ENCODE assay signal across 10 cellular contexts in genomic region chr11:72026029-72026428, GRCh38. TPM values are rescaled to one million over a fixed set of nuclear protein-coding genes. Genes with fewer than 3 reads are reported as not detected.
DNase-seq lines count a peak whose midpoint lies in the region; ATAC-seq and TF ChIP-seq lines count a peak whose summit lies in the region.
"Had no signal": no experiment of that assay in that cellular context is flagged by ENCODE, and none has a peak within 500 bp of the region (broad histone marks: within the 10 kb centered on the region; RNA-seq: fewer than 3 reads in every experiment).

No MANE protein-coding gene starts in this region.

- peaks cover 14% of the 10 kb centered on the region for H3K4me1 ChIP-seq in GM23248 (ENCODE audit: insufficient read depth)
- H3K4me1 ChIP-seq in hepatocyte (ENCODE audit: insufficient read depth) = peaks cover 12% of the 10 kb centered on the region
- H3K4me1 ChIP-seq in smooth muscle cell (ENCODE audit: low read depth) = peaks cover 7% of the 10 kb centered on the region

- H3K27ac ChIP-seq in GM23248 = peak overlapping the region; percentile 95
- peak overlapping the region; percentile 67 for H3K27ac ChIP-seq in hepatocyte
- peak overlapping the region; percentile 92 for H3K27ac ChIP-seq in smooth muscle cell (ENCODE audit: low read depth)

- in situ Hi-C loops in GM23248 (cut with MboI) = loop anchor here (10.0 kb wide), 2 partner anchors 149 to 399 kb away; no protein-coding TSS in a partner anchor

- peak overlapping the region; percentile 29 for H3K4me2 ChIP-seq in GM23248 (ENCODE audit: unreplicated experiment)
- H3K4me2 ChIP-seq in hepatocyte = no peak overlapping the region
- H3K4me2 ChIP-seq in smooth muscle cell = peak overlapping the region; percentile 36

- H2AFZ ChIP-seq in GM23248 (no peak overlapping the region), hepatocyte (no peak overlapping the region), smooth muscle cell (ENCODE audit: low read depth) (no peak overlapping the region)

- 0 to 14% methylated on average over 1 of the region's 1 CpG for WGBS in GM23248 (ENCODE audit: low coverage in 1 of 2, low lambda C conversion rate in 2 of 2, missing lambda C conversion rate in 2 of 2), 2 experiments
- 69% methylated on average over 1 of the region's 1 CpG for WGBS in hepatocyte (ENCODE audit: low lambda C conversion rate, missing lambda C conversion rate)
- WGBS in smooth muscle cell (ENCODE audit: low lambda C conversion rate) = 67% methylated on average over 1 of the region's 1 CpG

- ATAC-seq in WTC11 (no peak), HG02885 (IDR thresholded peaks at IDR 0.05; ENCODE audit: poor library complexity, unreplicated experiment) (no peak), HG02852 (IDR thresholded peaks at IDR 0.05; ENCODE audit: unreplicated experiment) (no peak)

- DNase-seq in GM23248 = peak; percentile 44
- DNase-seq in WTC11 (ENCODE audit: low spot score) = no peak
- no peak for DNase-seq in hepatocyte (ENCODE audit: low spot score)
- DNase-seq in smooth muscle cell (lab: John Stamatoyannopoulos, UW; ENCODE audit: unreplicated experiment) = no peak
- DNase-seq in DMS79 treated with DMSO at 0.1 percent for 48 hours (lab: John Stamatoyannopoulos, UW) = no peak
- DNase-seq: activated gamma-delta T cell treated with Interleukin-2 at 50 U/mL for 16 hours; stimulated activated naive B cell treated with anti-CD40 and anti-IgM and Interleukin-4, amounts not matched to agents 10 μg/mL and 1 μg/mL and 100 μg/mL, for 72 hours had no signal

- CTCF ChIA-PET in WTC11 (lab: Charles Lee) = interaction anchor here (0.7 to 3.7 kb wide), 23 partner anchors 10 to 1139 kb away, joined by 3 to 235 read pairs (median 11); partner anchors contain the start of genes INPPL1 and LRRC51

- H3K36me3 ChIP-seq in GM23248 (ENCODE audit: low read depth) (peaks cover 60% of the 10 kb centered on the region), hepatocyte (replicated peaks; ENCODE audit: insufficient read depth, low read depth) (peaks cover 7% of the 10 kb centered on the region), smooth muscle cell (ENCODE audit: low read depth) (peaks cover 24% of the 10 kb centered on the region)

- peaks cover 49% of the 10 kb centered on the region for H3F3A ChIP-seq in GM23248 (ENCODE audit: insufficient read depth)
- peaks cover 10% of the 10 kb centered on the region for H3F3A ChIP-seq in smooth muscle cell (ENCODE audit: low read depth)

- POLR2A ChIA-PET in WTC11 (lab: Charles Lee) = interaction anchor here (1.3 to 2.3 kb wide), 2 partner anchors 60 to 65 kb away, joined by 4 to 12 read pairs; no protein-coding TSS in a partner anchor

- H3K27me3 Mint-ChIP-seq in WTC11 (ENCODE audit: low read depth) = no peaks in the 10 kb centered on the region
- H3K27me3 Mint-ChIP-seq: stimulated activated naive B cell treated with anti-CD40 and anti-IgM and Interleukin-4, amounts not matched to agents 10 μg/mL and 1 μg/mL and 100 μg/mL, for 72 hours had no signal

- H3K79me2 ChIP-seq in GM23248 (ENCODE audit: insufficient read depth) (peaks cover 86% of the 10 kb centered on the region), hepatocyte (peaks cover 89% of the 10 kb centered on the region), smooth muscle cell (ENCODE audit: low read depth) (peaks cover 42% of the 10 kb centered on the region)

- peaks cover 35% of the 10 kb centered on the region for H3K36me3 Mint-ChIP-seq in WTC11

- H3K4me3 Mint-ChIP-seq in WTC11 = no peak overlapping the region
- H3K4me3 Mint-ChIP-seq: CD14-positive monocyte; stimulated activated naive B cell treated with anti-CD40 and anti-IgM and Interleukin-4, amounts not matched to agents 10 μg/mL and 1 μg/mL and 100 μg/mL, for 72 hours had no signal

- TF ChIP-seq CTCF in WTC11 (IDR thresholded peaks at IDR 0.05) (no peak), hepatocyte (IDR thresholded peaks at IDR 0.05; ENCODE audit: poor library complexity) (no peak), smooth muscle cell (IDR thresholded peaks at IDR 0.05; ENCODE audit: borderline replicate concordance, insufficient read depth, poor library complexity, severe bottlenecking) (no peak)

- peak overlapping the region; percentile 84 for H3K27ac Mint-ChIP-seq in WTC11

- no peaks in the 10 kb centered on the region for H3K9me3 Mint-ChIP-seq in WTC11
- H3K9me3 Mint-ChIP-seq: CD14-positive monocyte; stimulated activated naive B cell treated with anti-CD40 and anti-IgM and Interleukin-4, amounts not matched to agents 10 μg/mL and 1 μg/mL and 100 μg/mL, for 72 hours had no signal

- H3K27me3 ChIP-seq in GM23248 (replicated peaks; ENCODE audit: insufficient read depth) (no peaks in the 10 kb centered on the region), hepatocyte (no peaks in the 10 kb centered on the region), smooth muscle cell (ENCODE audit: low read depth) (no peaks in the 10 kb centered on the region)

- H3K4me1 Mint-ChIP-seq in WTC11 = peaks cover 3% of the 10 kb centered on the region; the same call in 1 of the 2 replicates

- peak overlapping the region; percentile 68 for H3K9ac ChIP-seq in GM23248
- H3K9ac ChIP-seq in smooth muscle cell (ENCODE audit: low read depth) = peak overlapping the region; percentile 27

- H3K4me3 ChIP-seq in GM23248 (no peak overlapping the region), hepatocyte (no peak overlapping the region), smooth muscle cell (no peak overlapping the region)

- H3K9me2 ChIP-seq in GM23248 (ENCODE audit: insufficient read depth) (no peaks in the 10 kb centered on the region), hepatocyte (replicated peaks; ENCODE audit: insufficient read depth) (no peaks in the 10 kb centered on the region)

- H3K9me3 ChIP-seq in GM23248 (ENCODE audit: low read depth) (no peaks in the 10 kb centered on the region), hepatocyte (ENCODE audit: low read depth) (no peaks in the 10 kb centered on the region), smooth muscle cell (replicated peaks; ENCODE audit: low read depth) (no peaks in the 10 kb centered on the region)

- H4K20me1 ChIP-seq in GM23248 (ENCODE audit: insufficient read depth) (no peaks in the 10 kb centered on the region), hepatocyte (ENCODE audit: insufficient read depth, poor library complexity, severe bottlenecking) (peaks cover 66% of the 10 kb centered on the region), smooth muscle cell (ENCODE audit: low read depth) (peaks cover 27% of the 10 kb centered on the region)

TF ChIP-seq in WTC11, 78 proteins besides CTCF, POLR2A, EP300 and RAD21 (continues in another document):
- TF ChIP-seq USF1 (CRISPR knock-in tag; IDR thresholded peaks at IDR 0.05) (no peak), HMGA2 (CRISPR knock-in tag; IDR thresholded peaks at IDR 0.05) (no peak), ETV6 (CRISPR knock-in tag; IDR thresholded peaks at IDR 0.05) (no peak), FOXP4 (CRISPR knock-in tag; IDR thresholded peaks at IDR 0.05) (no peak), MXD4 (CRISPR knock-in tag; IDR thresholded peaks at IDR 0.05; ENCODE audit: borderline replicate concordance) (no peak), SMAD3 (CRISPR knock-in tag; IDR thresholded peaks at IDR 0.05; ENCODE audit: borderline replicate concordance) (no peak), ESRRA (CRISPR knock-in tag; IDR thresholded peaks at IDR 0.05; ENCODE audit: borderline replicate concordance) (no peak), ZMAT4 (CRISPR knock-in tag; IDR thresholded peaks at IDR 0.05) (no peak)

RNA-seq across cellular contexts. Expression of gene IL18BP, which starts 27.3 kb away (rescaled TPM):
- 2.5 and 4.8 TPM in 2 replicates for total RNA-seq in GM23248 (2014; rRNA removed; shearing (Covaris generic))
- polyA plus RNA-seq in GM23248 (2016; fragmentation: Nextera tagmentation; extraction: Ambion mirVana) (0.14 and 0.44 TPM in 2 replicates), hepatocyte (2.2 and 2.6 TPM in 2 replicates), smooth muscle cell (0.55 and 4.6 TPM in 2 replicates)
- total RNA-seq in WTC11 (2021) (14.1 to 17.3 TPM (median 15.0 TPM) in 3 replicates), hepatocyte (2.4 and 2.8 TPM in 2 replicates), smooth muscle cell (4.5 and 10.5 TPM in 2 replicates)

RNA-seq across cellular contexts. Expression of gene NUMA1, which starts 54.3 kb away (rescaled TPM):
- 124 and 149 TPM in 2 replicates for total RNA-seq in GM23248 (2014; rRNA removed; shearing (Covaris generic))
- polyA plus RNA-seq in GM23248 (2016; fragmentation: Nextera tagmentation; extraction: Ambion mirVana) (48.7 and 51.5 TPM in 2 replicates), hepatocyte (103 and 116 TPM in 2 replicates), smooth muscle cell (72.4 and 92.1 TPM in 2 replicates)
- total RNA-seq in WTC11 (2021) (117 to 147 TPM (median 118 TPM) in 3 replicates), hepatocyte (129 and 140 TPM in 2 replicates), smooth muscle cell (79.4 and 107 TPM in 2 replicates)

RNA-seq across cellular contexts. Expression of gene LRRC51, which starts 54.6 kb away (rescaled TPM):
- total RNA-seq in GM23248 (2014; rRNA removed; shearing (Covaris generic)) = 7.1 and 7.8 TPM in 2 replicates
- polyA plus RNA-seq in GM23248 (2016; fragmentation: Nextera tagmentation; extraction: Ambion mirVana) (7.5 and 9.4 TPM in 2 replicates), hepatocyte (3.7 and 7.8 TPM in 2 replicates), smooth muscle cell (6.1 and 7.1 TPM in 2 replicates)
- total RNA-seq in WTC11 (2021) (5.3 to 5.6 TPM (median 5.3 TPM) in 3 replicates), hepatocyte (2.1 and 4.5 TPM in 2 replicates), smooth muscle cell (1.1 and 3.4 TPM in 2 replicates)
